ENCODE assay signal across 38 cellular contexts in the genomic region with DNA sequence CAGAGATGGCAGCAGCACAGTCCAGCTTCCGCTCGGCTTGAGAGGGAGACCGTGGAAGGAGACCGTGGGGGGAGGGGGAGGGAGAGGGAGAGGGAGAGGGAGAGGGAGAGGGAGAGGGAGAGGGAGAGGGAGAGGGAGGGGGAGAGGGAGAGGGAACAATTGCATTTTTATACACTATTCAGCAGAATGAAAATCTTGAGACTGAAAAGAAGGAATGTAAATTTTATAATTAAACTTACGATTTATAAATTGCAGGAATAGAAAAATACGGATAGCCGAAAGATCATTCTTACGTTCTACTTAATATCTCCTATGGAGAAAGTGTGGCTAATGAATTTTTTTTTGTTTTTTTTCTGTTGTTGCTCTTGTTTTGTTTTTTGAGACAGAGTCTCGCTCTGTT. TPM values are rescaled to one million over a fixed set of nuclear protein-coding genes. Genes with fewer than 3 reads are reported as not detected.
"Had no signal": no experiment of that assay in that cellular context is flagged by ENCODE, and none has a peak within 500 bp of the region (broad histone marks: within the 10 kb centered on the region; RNA-seq: fewer than 3 reads in every experiment).

No MANE protein-coding gene starts in this region.

- H3K4me3 Mint-ChIP-seq: activated naive CD4-positive, alpha-beta T cell treated with anti-CD3 and anti-CD28 coated beads for 36 hours; activated naive CD4-positive, alpha-beta T cell treated with anti-CD3 and anti-CD28 coated beads, Interleukin-2, amount 10 ng/mL, durations not matched to agents 7 days and 5 days; activated naive CD8-positive, alpha-beta T cell; activated naive CD8-positive, alpha-beta T cell treated with anti-CD3 and anti-CD28 coated beads for 36 hours; activated naive CD8-positive, alpha-beta T cell treated with anti-CD3 and anti-CD28 coated beads, Interleukin-2, amount 10 ng/mL, durations not matched to agents 7 days and 5 days; activated naive CD8-positive, alpha-beta T cell treated with anti-CD3 and anti-CD28 coated beads, Interleukin-2, amount 50 U/mL, for 24 hours; activated T-cell treated with anti-CD3 and anti-CD28 coated beads, Interleukin-2, amount 50 U/mL, for 24 hours; activated T-cell treated with anti-CD3 and anti-CD28 coated beads, Interleukin-2, amount 50 U/mL, for 4 hours; activated T-cell treated with anti-CD3 and anti-CD28 coated beads, Interleukin-2, amount 50 U/mL, for 72 hours; activated T-helper 1 cell treated with anti-CD3 and anti-CD28 coated beads, Interleukin-12 subunit alpha, Interleukin-12 subunit beta, Interleukin-2, Interleukin-4 antibody, amounts not matched to agents 30 ng/mL and 10 ng/mL and 1 ng/mL, durations not matched to agents 14 hours and 24 hours and 36 hours; activated T-helper 17 cell treated with anti-CD3 and anti-CD28 coated beads, Interleukin-2, amount 50 U/mL, for 72 hours; brain; central memory CD8-positive, alpha-beta T cell had no signal

- H3K27ac ChIP-seq: adrenal gland, ascending aorta, body of pancreas, brain microvascular endothelial cell, breast epithelium, cardiac muscle cell had no signal

- H3K36me3 Mint-ChIP-seq: activated naive CD8-positive, alpha-beta T cell treated with anti-CD3 and anti-CD28 coated beads for 36 hours; activated naive CD8-positive, alpha-beta T cell treated with anti-CD3 and anti-CD28 coated beads, Interleukin-2, amount 10 ng/mL, durations not matched to agents 7 days and 5 days had no signal

- H3K4me3 ChIP-seq: adrenal gland, ascending aorta, body of pancreas, breast epithelium, cardiac muscle cell had no signal

- FAIRE-seq: astrocyte, bronchial epithelial cell had no signal

- H3K9me3 ChIP-seq: adrenal gland, ascending aorta, body of pancreas, breast epithelium had no signal

- H3K4me1 ChIP-seq: adrenal gland, ascending aorta, body of pancreas, breast epithelium had no signal

- H3K27me3 ChIP-seq: adrenal gland, ascending aorta, body of pancreas, brain microvascular endothelial cell, breast epithelium, cardiac muscle cell had no signal

- H3K27me3 Mint-ChIP-seq: activated naive CD4-positive, alpha-beta T cell treated with anti-CD3 and anti-CD28 coated beads, Interleukin-2, amount 10 ng/mL, durations not matched to agents 7 days and 5 days; activated naive CD8-positive, alpha-beta T cell treated with anti-CD3 and anti-CD28 coated beads for 36 hours; activated T-cell treated with anti-CD3 and anti-CD28 coated beads, Interleukin-2, amount 50 U/mL, for 24 hours; activated T-helper 17 cell treated with anti-CD3 and anti-CD28 coated beads, Interleukin-2, amount 50 U/mL, for 72 hours; brain had no signal

- DNase-seq: activated effector memory CD4-positive, alpha-beta T cell treated with anti-CD3 and anti-CD28 coated beads, Interleukin-2, amount 50 U/mL, for 16 hours; activated effector memory CD4-positive, alpha-beta T cell treated with Interleukin-2 at 50 U/mL for 16 hours; activated gamma-delta T cell; activated gamma-delta T cell treated with Interleukin-2 at 50 U/mL for 16 hours; activated naive CD4-positive, alpha-beta T cell; activated naive CD4-positive, alpha-beta T cell treated with anti-CD3 and anti-CD28 coated beads for 36 hours; activated naive CD4-positive, alpha-beta T cell treated with anti-CD3 and anti-CD28 coated beads, Interleukin-2, amount 10 ng/mL, durations not matched to agents 7 days and 5 days; activated naive CD4-positive, alpha-beta T cell treated with anti-CD3 and anti-CD28 coated beads, Interleukin-2, amount 50 U/mL, for 16 hours; activated naive CD4-positive, alpha-beta T cell treated with Interleukin-2 at 50 U/mL for 16 hours; activated naive CD8-positive, alpha-beta T cell treated with anti-CD3 and anti-CD28 coated beads for 36 hours; activated naive CD8-positive, alpha-beta T cell treated with anti-CD3 and anti-CD28 coated beads, Interleukin-2, amount 10 ng/mL, durations not matched to agents 7 days and 5 days; activated naive CD8-positive, alpha-beta T cell treated with anti-CD3 and anti-CD28 coated beads, Interleukin-2, amount 50 U/mL, for 24 hours; activated T-cell treated with anti-CD3 and anti-CD28 coated beads, Interleukin-2, amount 50 U/mL, for 1 hour; activated T-cell treated with anti-CD3 and anti-CD28 coated beads, Interleukin-2, amount 50 U/mL, for 24 hours; activated T-cell treated with anti-CD3 and anti-CD28 coated beads, Interleukin-2, amount 50 U/mL, for 4 hours; activated T-cell treated with anti-CD3 and anti-CD28 coated beads, Interleukin-2, amount 50 U/mL, for 48 hours; activated T-cell treated with anti-CD3 and anti-CD28 coated beads, Interleukin-2, amount 50 U/mL, for 72 hours; adrenal gland; amniotic stem cell; amygdala; anterior cingulate cortex; aorta; body of pancreas; brain microvascular endothelial cell; caudate nucleus; central memory CD4-positive, alpha-beta T cell; cerebellar nuclear complex had no signal

- H3K36me3 ChIP-seq: adrenal gland, ascending aorta, brain microvascular endothelial cell, breast epithelium, cardiac muscle cell had no signal

- ATAC-seq: activated naive CD8-positive, alpha-beta T cell treated with anti-CD3 and anti-CD28 coated beads, Interleukin-2, amount 50 U/mL, for 24 hours; activated T-cell treated with anti-CD3 and anti-CD28 coated beads, Interleukin-2, amount 50 U/mL, for 4 hours; activated T-cell treated with anti-CD3 and anti-CD28 coated beads, Interleukin-2, amount 50 U/mL, for 72 hours; activated T-helper 17 cell treated with anti-CD3 and anti-CD28 coated beads, Interleukin-2, amount 50 U/mL, for 72 hours; body of pancreas had no signal

- H3K9me3 Mint-ChIP-seq: activated T-cell treated with anti-CD3 and anti-CD28 coated beads, Interleukin-2, amount 50 U/mL, for 4 hours; activated T-helper 1 cell treated with anti-CD3 and anti-CD28 coated beads, Interleukin-12 subunit alpha, Interleukin-12 subunit beta, Interleukin-2, Interleukin-4 antibody, amounts not matched to agents 30 ng/mL and 10 ng/mL and 1 ng/mL, durations not matched to agents 14 hours and 24 hours and 36 hours had no signal

- H3K27ac Mint-ChIP-seq: activated naive CD4-positive, alpha-beta T cell treated with anti-CD3 and anti-CD28 coated beads for 36 hours; activated naive CD4-positive, alpha-beta T cell treated with anti-CD3 and anti-CD28 coated beads, Interleukin-2, amount 10 ng/mL, durations not matched to agents 7 days and 5 days; activated naive CD8-positive, alpha-beta T cell; activated naive CD8-positive, alpha-beta T cell treated with anti-CD3 and anti-CD28 coated beads for 36 hours; activated naive CD8-positive, alpha-beta T cell treated with anti-CD3 and anti-CD28 coated beads, Interleukin-2, amount 10 ng/mL, durations not matched to agents 7 days and 5 days; activated naive CD8-positive, alpha-beta T cell treated with anti-CD3 and anti-CD28 coated beads, Interleukin-2, amount 50 U/mL, for 24 hours; activated T-cell treated with anti-CD3 and anti-CD28 coated beads, Interleukin-2, amount 50 U/mL, for 24 hours; activated T-cell treated with anti-CD3 and anti-CD28 coated beads, Interleukin-2, amount 50 U/mL, for 72 hours; activated T-helper 1 cell treated with anti-CD3 and anti-CD28 coated beads, Interleukin-12 subunit alpha, Interleukin-12 subunit beta, Interleukin-2, Interleukin-4 antibody, amounts not matched to agents 30 ng/mL and 10 ng/mL and 1 ng/mL, durations not matched to agents 14 hours and 24 hours and 36 hours; activated T-helper 17 cell treated with anti-CD3 and anti-CD28 coated beads, Interleukin-2, amount 50 U/mL, for 72 hours; activated T-helper 2 cell treated with anti-CD3 and anti-CD28 coated beads, Interferon-gamma antibody, Interleukin-2, Interleukin-4, amounts not matched to agents 10 μg/mL and 5 μg/mL and 100 μg/mL, durations not matched to agents 14 hours and 24 hours and 36 hours; brain had no signal

- H3K4me1 Mint-ChIP-seq: activated naive CD4-positive, alpha-beta T cell treated with anti-CD3 and anti-CD28 coated beads, Interleukin-2, amount 10 ng/mL, durations not matched to agents 7 days and 5 days; activated naive CD8-positive, alpha-beta T cell treated with anti-CD3 and anti-CD28 coated beads for 36 hours; activated naive CD8-positive, alpha-beta T cell treated with anti-CD3 and anti-CD28 coated beads, Interleukin-2, amount 10 ng/mL, durations not matched to agents 7 days and 5 days; activated naive CD8-positive, alpha-beta T cell treated with anti-CD3 and anti-CD28 coated beads, Interleukin-2, amount 50 U/mL, for 24 hours; brain had no signal

RNA-seq across cellular contexts. Expression of gene COLEC12, which starts 12.5 kb away (rescaled TPM):
- total RNA-seq: activated naive CD4-positive, alpha-beta T cell treated with anti-CD3 and anti-CD28 coated beads for 36 hours; activated naive CD8-positive, alpha-beta T cell treated with anti-CD3 and anti-CD28 coated beads for 36 hours; activated T-helper 1 cell treated with anti-CD3 and anti-CD28 coated beads, Interleukin-12 subunit alpha, Interleukin-12 subunit beta, Interleukin-2, Interleukin-4 antibody, amounts not matched to agents 30 ng/mL and 10 ng/mL and 1 ng/mL, durations not matched to agents 14 hours and 24 hours and 36 hours; activated T-helper 17 cell treated with anti-CD3 and anti-CD28 coated beads, Interleukin-2, amount 50 U/mL, for 72 hours; activated T-helper 2 cell treated with anti-CD3 and anti-CD28 coated beads, Interferon-gamma antibody, Interleukin-2, Interleukin-4, amounts not matched to agents 10 μg/mL and 5 μg/mL and 100 μg/mL, durations not matched to agents 14 hours and 24 hours and 36 hours had no signal
